In the genomic region with DNA sequence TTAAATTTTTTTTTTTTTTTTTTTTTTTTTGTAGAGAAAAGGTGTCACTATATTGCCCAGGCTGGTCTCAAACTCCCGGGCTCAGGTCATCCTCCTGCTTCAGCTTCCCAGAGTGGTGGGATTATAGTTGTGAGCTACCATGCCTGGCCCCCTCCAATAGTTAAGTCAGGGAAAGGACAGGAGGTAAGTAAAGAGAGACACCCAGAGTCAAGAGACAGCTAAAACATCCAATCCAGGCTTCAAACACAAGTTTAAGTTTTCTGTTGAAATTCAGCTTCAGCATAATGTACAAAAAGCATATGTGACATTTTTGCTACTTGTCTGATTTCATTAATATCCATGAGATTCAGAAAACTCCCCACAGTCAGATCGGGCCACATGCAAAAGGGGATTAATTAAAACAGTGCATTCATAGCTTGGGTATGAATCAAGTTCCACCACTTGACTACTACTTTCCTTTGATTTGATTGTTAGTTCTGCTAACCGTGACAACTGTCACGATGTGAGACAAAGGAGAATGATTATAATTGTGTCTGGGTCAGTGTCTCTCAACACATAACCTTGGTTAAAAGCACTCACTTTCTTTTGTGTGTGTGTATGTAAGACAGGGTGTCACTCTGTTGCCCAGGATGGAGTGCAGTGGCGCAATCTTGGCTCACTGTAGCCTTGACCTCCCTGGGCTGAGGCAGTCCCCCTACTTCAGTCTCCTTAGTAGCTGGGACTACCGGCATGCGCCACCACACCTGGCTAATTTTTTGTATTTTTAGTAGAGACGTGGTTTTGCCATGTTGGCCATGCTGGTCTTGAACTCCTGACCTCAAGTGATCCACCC, we compare ENCODE assay signal across 23 cellular contexts.
DNase-seq lines count a peak whose midpoint lies in the region; ATAC-seq, FAIRE-seq and TF ChIP-seq lines count a peak whose summit lies in the region.
"Had no signal": no experiment of that assay in that cellular context is flagged by ENCODE, and none has a peak within 500 bp of the region (broad histone marks: within the 10 kb centered on the region; RNA-seq: fewer than 3 reads in every experiment).

No MANE protein-coding gene starts in this region.

- peak overlapping the region; percentile 8 for H3K27ac Mint-ChIP-seq in glutamatergic neuron (ENCODE audit: unreplicated experiment)

- TF ChIP-seq RAD21 in A549 (conservative IDR thresholded peaks at IDR 0.05 in 1 of 2, IDR thresholded peaks at IDR 0.05 in 1 of 2) (peak; percentile 40 to 45; a peak in 4 of 5 replicates), HCT116 (IDR thresholded peaks at IDR 0.05; ENCODE audit: low read depth) (peak; percentile 37)

- H2AFZ ChIP-seq in HCT116 (ENCODE audit: low read depth, low read length, poor library complexity, severe bottlenecking) = no peak overlapping the region

- H4K20me1 ChIP-seq in HCT116 (ENCODE audit: insufficient read depth) = no peaks in the 10 kb centered on the region
- H4K20me1 ChIP-seq: BLaER1 had no signal

- no peaks in the 10 kb centered on the region for H3K9me3 ChIP-seq in A549
- H3K9me3 ChIP-seq in HCT116 (ENCODE audit: control insufficient read depth in 1 of 2, insufficient read depth in 1 of 2, low read depth in 1 of 2, low read length in 2 of 2) = no peaks in the 10 kb centered on the region
- no peaks in the 10 kb centered on the region for H3K9me3 ChIP-seq in left lung
- H3K9me3 ChIP-seq: BLaER1, SK-N-SH had no signal

- H3K4me1 ChIP-seq in A549 (peaks cover 66% of the 10 kb centered on the region), HCT116 (ENCODE audit: control insufficient read depth in 1 of 2, insufficient read depth in 2 of 2, low read length in 2 of 2) (peaks cover 0 to 4% of the 10 kb centered on the region in 2 experiments; a peak in 1 of 4 replicates), left lung (peaks cover 7% of the 10 kb centered on the region in 2 donors)
- H3K4me1 ChIP-seq: BLaER1 had no signal

- no peak for FAIRE-seq in A549 (lab: Jason Lieb, UNC)

- DNase-seq in A549 (ENCODE audit: low read depth in 1 of 2, low spot score in 1 of 2) (no peak), HCT116 (ENCODE audit: low read depth, low spot score) (no peak), astrocyte of the hippocampus (ENCODE audit: low read depth, low spot score) (peak; percentile 37), glutamatergic neuron (no peak), dedifferentiated amniotic fluid mesenchymal stem cell (ENCODE audit: extremely low spot score) (no peak), sciatic nerve (ENCODE audit: low spot score) (no peak), left lung (no peak), NCI-H187 (lab: John Stamatoyannopoulos, UW) (no peak)
- DNase-seq: CD4-positive, alpha-beta memory T cell; DMS153; GF-D8; H9; MM.1S; NCI-H1092 treated with DMSO at 0.1 percent for 48 hours; NCI-H146; NCI-H2081; NK-92 treated with Interleukin-12 subunit alpha and Interleukin-12 subunit beta, amount 100 ng/mL, for 24 hours; OCI-M1; SHP77 treated with DMSO at 0.1 percent for 48 hours; SK-N-SH had no signal

- no peaks in the 10 kb centered on the region for H3K36me3 ChIP-seq in HCT116 (ENCODE audit: control insufficient read depth in 1 of 2, insufficient read depth in 2 of 2, low read length in 2 of 2)
- peaks cover 0 to 13% of the 10 kb centered on the region in 2 donors for H3K36me3 ChIP-seq in left lung

- TF ChIP-seq EP300 in A549 (IDR thresholded peaks at IDR 0.05) = no peak

- WGBS in A549 (ENCODE audit: missing lambda C conversion rate) = 87% methylated on average over 8 of the region's 8 CpGs

- H3K4me3 ChIP-seq in A549 (no peak overlapping the region), HCT116 (replicated peaks in 1 of 2; ENCODE audit: low read depth in 1 of 2, low read length in 2 of 2) (no peak overlapping the region), left lung (no peak overlapping the region)
- H3K4me3 ChIP-seq: BLaER1 had no signal

- peak; percentile 12; the same call in 1 of the 3 replicates for TF ChIP-seq CTCF in A549 (IDR thresholded peaks at IDR 0.05)
- TF ChIP-seq CTCF in HCT116 (IDR thresholded peaks at IDR 0.05 in 2 of 3, conservative IDR thresholded peaks at IDR 0.05 in 1 of 3; ENCODE audit: borderline replicate concordance in 1 of 3, insufficient read depth in 1 of 3, low read depth in 2 of 3, low read length in 2 of 3) = no peak
- TF ChIP-seq CTCF in glutamatergic neuron (IDR thresholded peaks at IDR 0.05; ENCODE audit: partially characterized antibody, unreplicated experiment) = no peak
- TF ChIP-seq CTCF in left lung (IDR thresholded peaks at IDR 0.05) = no peak

- H3K9me2 ChIP-seq in HCT116 (ENCODE audit: insufficient read depth) = no peaks in the 10 kb centered on the region
- H3K9me2 ChIP-seq: SK-N-SH had no signal

- BruUV-seq in HCT116 (replicated peaks; lab: Mats Ljungman, UMichigan) = no TSS peak

- H3K9ac ChIP-seq in HCT116 (ENCODE audit: low read length) = no peak overlapping the region
- H3K9ac ChIP-seq: BLaER1, SK-N-SH had no signal

- POLR2A ChIA-PET in A549 (lab: Yijun Ruan, JAX) = interaction anchor here (1.0 kb wide), 1 partner anchor 144 kb away, joined by 6 read pairs; no protein-coding TSS in a partner anchor
- POLR2A ChIA-PET in HCT116 (lab: Charles Lee) = no interaction called here

- RAD21 ChIA-PET in HCT116 (lab: Charles Lee; ENCODE audit: low non-redundant PET in 1 of 2, low total read pairs in 2 of 2, uncharacterized antibody in 2 of 2, unreplicated experiment in 2 of 2) = interaction anchor here in 1 of 2 experiments (0.6 kb wide), 1 partner anchor 115 kb away, joined by 4 read pairs; no protein-coding TSS in a partner anchor

- H3K27me3 ChIP-seq in HCT116 (ENCODE audit: insufficient read depth, low read length) (no peaks in the 10 kb centered on the region), left lung (no peaks in the 10 kb centered on the region)
- H3K27me3 ChIP-seq: BLaER1 had no signal

- H3K27ac ChIP-seq in A549 (peak overlapping the region; percentile 86 to 92), HCT116 (ENCODE audit: low read depth, low read length) (no peak overlapping the region), left lung (no peak overlapping the region)
- H3K27ac ChIP-seq: BLaER1, HL-60 had no signal

- no peak for ATAC-seq in A549
- no peak for ATAC-seq in HCT116
- ATAC-seq in sciatic nerve = no peak
- no peak for ATAC-seq in left lung

- H3K4me3 Mint-ChIP-seq in glutamatergic neuron (ENCODE audit: unreplicated experiment) = no peak overlapping the region
- H3K4me3 Mint-ChIP-seq: CD4-positive, alpha-beta memory T cell; H9; IgD-negative memory B cell had no signal

- H3K4me2 ChIP-seq in A549 (no peak overlapping the region; the same call in 2 of the 3 replicates), HCT116 (ENCODE audit: low read length) (no peak overlapping the region)
- H3K4me2 ChIP-seq: BLaER1, SK-N-SH had no signal

- H3K9me3 Mint-ChIP-seq in glutamatergic neuron (ENCODE audit: unreplicated experiment) = no peaks in the 10 kb centered on the region
- H3K9me3 Mint-ChIP-seq: CD4-positive, alpha-beta memory T cell; H9; IgD-negative memory B cell had no signal

- CTCF ChIA-PET in A549 (lab: Yijun Ruan, JAX) (interaction anchor here (0.6 to 1.5 kb wide), 6 partner anchors 11 to 152 kb away, joined by 3 to 6 read pairs (median 3); no protein-coding TSS in a partner anchor), HCT116 (lab: Charles Lee) (no interaction called here)

- no peaks in the 10 kb centered on the region for H3K27me3 Mint-ChIP-seq in glutamatergic neuron (ENCODE audit: unreplicated experiment)
- H3K27me3 Mint-ChIP-seq: CD4-positive, alpha-beta memory T cell; IgD-negative memory B cell had no signal

- intact Hi-C loops in HCT116 (cut with micrococcal nuclease) = no loop called here
- intact Hi-C loops in sciatic nerve (cut with DNase I) = no loop called here
- intact Hi-C loops in left lung (cut with DNase I) = no loop called here

- H3K36me3 Mint-ChIP-seq in glutamatergic neuron (ENCODE audit: unreplicated experiment) = no peaks in the 10 kb centered on the region

- H3K79me2 ChIP-seq in HCT116 (ENCODE audit: insufficient read depth, low read length) = no peaks in the 10 kb centered on the region

- no peak for TF ChIP-seq POLR2A in A549 (IDR thresholded peaks at IDR 0.05; ENCODE audit: low read length)
- TF ChIP-seq POLR2A in HCT116 (IDR thresholded peaks at IDR 0.05; ENCODE audit: borderline replicate concordance, extremely low read depth, insufficient read depth, insufficient read length) = no peak

- peaks cover 9% of the 10 kb centered on the region for H3K4me1 Mint-ChIP-seq in glutamatergic neuron (ENCODE audit: low read depth, unreplicated experiment)
- H3K4me1 Mint-ChIP-seq: IgD-negative memory B cell had no signal

TF ChIP-seq in A549, 52 proteins besides CTCF, POLR2A, EP300 and RAD21 (continues in another document):
- TF ChIP-seq CEBPB (IDR thresholded peaks at IDR 0.05) (peak in 1 of 2 experiments; percentile 47; a peak in 1 of 4 replicates), ESRRA (IDR thresholded peaks at IDR 0.05; ENCODE audit: borderline replicate concordance, low read length) (no peak), RFX5 (IDR thresholded peaks at IDR 0.05) (no peak)
- TF ChIP-seq, protein P1, sequence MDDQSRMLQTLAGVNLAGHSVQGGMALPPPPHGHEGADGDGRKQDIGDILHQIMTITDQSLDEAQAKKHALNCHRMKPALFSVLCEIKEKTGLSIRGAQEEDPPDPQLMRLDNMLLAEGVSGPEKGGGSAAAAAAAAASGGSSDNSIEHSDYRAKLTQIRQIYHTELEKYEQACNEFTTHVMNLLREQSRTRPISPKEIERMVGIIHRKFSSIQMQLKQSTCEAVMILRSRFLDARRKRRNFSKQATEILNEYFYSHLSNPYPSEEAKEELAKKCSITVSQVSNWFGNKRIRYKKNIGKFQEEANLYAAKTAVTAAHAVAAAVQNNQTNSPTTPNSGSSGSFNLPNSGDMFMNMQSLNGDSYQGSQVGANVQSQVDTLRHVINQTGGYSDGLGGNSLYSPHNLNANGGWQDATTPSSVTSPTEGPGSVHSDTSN (IDR thresholded peaks at IDR 0.05) = no peak

TF ChIP-seq in HCT116, 20 proteins besides CTCF, POLR2A, EP300 and RAD21 (continues in another document):
- no peak for TF ChIP-seq TCF7L2 (IDR thresholded peaks at IDR 0.05; ENCODE audit: borderline replicate concordance, extremely low read depth, insufficient read depth, insufficient read length)
- TF ChIP-seq POLR2AphosphoS5 (IDR thresholded peaks at IDR 0.05; ENCODE audit: low read depth, low read length) = no peak
- TF ChIP-seq SRF (IDR thresholded peaks at IDR 0.05; ENCODE audit: low read depth) = no peak

Comparison
In these comparisons a context has a peak if more than half of its experiments do, and no peak if none do; other contexts are left out.
1. H3K27ac ChIP-seq: peak in A549 (2 of 2); none in HCT116 (single experiment) and left lung (0 of 2).